ENCODE assay signal across 26 cellular contexts in the genomic region with DNA sequence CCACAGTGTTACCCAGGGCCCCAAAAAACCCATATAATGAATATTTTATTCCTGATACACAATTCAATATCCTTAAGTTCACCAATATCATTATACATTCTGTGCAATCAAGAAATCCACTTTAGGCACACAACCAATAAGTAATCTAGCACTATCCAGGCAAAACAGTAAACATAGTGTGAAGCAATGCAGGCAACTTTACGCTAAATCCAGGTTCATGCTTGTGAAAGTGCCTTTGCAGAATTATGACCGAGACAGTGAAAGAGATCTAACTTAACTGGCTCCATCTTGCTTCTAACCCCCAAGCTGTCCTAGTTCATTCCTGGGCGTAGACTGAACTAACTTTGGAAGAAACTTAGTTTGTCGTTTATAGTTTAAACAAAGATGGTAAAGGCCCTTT. TPM values are rescaled to one million over a fixed set of nuclear protein-coding genes. Genes with fewer than 3 reads are reported as not detected.
DNase-seq lines count a peak whose midpoint lies in the region; ATAC-seq and TF ChIP-seq lines count a peak whose summit lies in the region.
"Had no signal": no experiment of that assay in that cellular context is flagged by ENCODE, and none has a peak within 500 bp of the region (broad histone marks: within the 10 kb centered on the region; RNA-seq: fewer than 3 reads in every experiment).

No MANE protein-coding gene starts in this region.

- ATAC-seq in left lobe of liver: peak; percentile 69
- no peak for ATAC-seq in HG02870 (IDR thresholded peaks at IDR 0.05; ENCODE audit: unreplicated experiment)
- ATAC-seq in HG02884 (IDR thresholded peaks at IDR 0.05; ENCODE audit: unreplicated experiment): no peak
- ATAC-seq: left lung had no signal

- DNase-seq in AG04450 (ENCODE audit: low read depth, low spot score) (no peak), left lobe of liver (ENCODE audit: low spot score) (no peak), erythroblast (lab: John Stamatoyannopoulos, UW) (no peak)
- DNase-seq in CD4-positive, alpha-beta memory T cell: no peak
- DNase-seq in activated CD4-positive, alpha-beta memory T cell treated with anti-CD3 and anti-CD28 coated beads for 36 hours: no peak
- DNase-seq: endodermal cell; esophagus squamous epithelium; GOT3; hippocampal formation; left lung; NCI-H1092; NCI-H1930; NCI-H526; NK-92 treated with Interleukin-12 subunit alpha and Interleukin-12 subunit beta, amount 100 ng/mL, for 24 hours; SHP77; stimulated activated naive B cell treated with anti-CD40 and anti-IgM and Interleukin-4, amounts not matched to agents 10 μg/mL and 1 μg/mL and 100 μg/mL, for 72 hours; SW 1271; upper lobe of left lung had no signal

- H3K27ac Mint-ChIP-seq in CD4-positive, alpha-beta memory T cell: peak overlapping the region; percentile 25 to 85 (median 66)
- peak overlapping the region; percentile 30 for H3K27ac Mint-ChIP-seq in activated CD4-positive, alpha-beta memory T cell treated with anti-CD3 and anti-CD28 coated beads for 36 hours
- H3K27ac Mint-ChIP-seq: activated naive CD8-positive, alpha-beta T cell; activated T-cell treated with anti-CD3 and anti-CD28 coated beads, Interleukin-2, amount 50 U/mL, for 72 hours; endodermal cell; IgD-negative memory B cell; progenitor cell of endocrine pancreas; stimulated activated naive B cell treated with anti-CD40 and anti-IgM and Interleukin-4, amounts not matched to agents 10 μg/mL and 1 μg/mL and 100 μg/mL, for 72 hours had no signal

- H3K4me1 ChIP-seq in CD4-positive, alpha-beta memory T cell (ENCODE audit: insufficient read depth, low read length): peaks cover 10% of the 10 kb centered on the region
- H3K4me1 ChIP-seq: left lung, upper lobe of left lung had no signal

- CTCF ChIA-PET in AG04450 (lab: Charles Lee): no interaction called here
- CTCF ChIA-PET in CD4-positive, alpha-beta memory T cell (lab: Charles Lee; ENCODE audit: partially characterized antibody): no interaction called here
- CTCF ChIA-PET in activated CD4-positive, alpha-beta memory T cell treated with anti-CD3 and anti-CD28 coated beads for 36 hours (lab: Charles Lee): interaction anchor here (0.9 to 1.5 kb wide), 3 partner anchors 36 to 293 kb away, joined by 3 read pairs; a partner anchor contains a TSS

- H3K27ac ChIP-seq in AG04450 (ENCODE audit: low read depth, low read length): peak overlapping the region; percentile 39
- H3K27ac ChIP-seq in CD4-positive, alpha-beta memory T cell (ENCODE audit: low read depth, low read length): peak overlapping the region; percentile 7
- H3K27ac ChIP-seq: left lung, neutrophil, upper lobe of left lung had no signal

- H3K9me3 ChIP-seq in AG04450 (ENCODE audit: control insufficient read depth, insufficient read depth, low read length): peaks cover 8% of the 10 kb centered on the region; the same call in 1 of the 2 replicates
- H3K9me3 ChIP-seq in CD4-positive, alpha-beta memory T cell (ENCODE audit: control insufficient read depth in 1 of 2, low read length in 2 of 2): no peaks in the 10 kb centered on the region
- H3K9me3 ChIP-seq: esophagus squamous epithelium, left lung, neutrophil, upper lobe of left lung had no signal

- TF ChIP-seq POLR2A in erythroblast (IDR thresholded peaks at IDR 0.05; ENCODE audit: low read length): no peak

- H3K4me1 Mint-ChIP-seq in CD4-positive, alpha-beta memory T cell: peaks cover 7 to 14% (median 11%) of the 10 kb centered on the region in 4 donors
- peaks cover 15% of the 10 kb centered on the region for H3K4me1 Mint-ChIP-seq in activated CD4-positive, alpha-beta memory T cell treated with anti-CD3 and anti-CD28 coated beads for 36 hours (ENCODE audit: low read depth)
- H3K4me1 Mint-ChIP-seq: endodermal cell; IgD-negative memory B cell; stimulated activated naive B cell treated with anti-CD40 and anti-IgM and Interleukin-4, amounts not matched to agents 10 μg/mL and 1 μg/mL and 100 μg/mL, for 72 hours had no signal

- POLR2A ChIA-PET in AG04450 (lab: Yijun Ruan, JAX): interaction anchor here (0.6 kb wide), 1 partner anchor 94 kb away, joined by 5 read pairs; no protein-coding TSS in a partner anchor
- POLR2A ChIA-PET in CD4-positive, alpha-beta memory T cell (lab: Charles Lee; ENCODE audit: partially characterized antibody): interaction anchor here (0.8 kb wide), 1 partner anchor 24 kb away, joined by 3 read pairs; no protein-coding TSS in a partner anchor
- POLR2A ChIA-PET in activated CD4-positive, alpha-beta memory T cell treated with anti-CD3 and anti-CD28 coated beads for 36 hours (lab: Charles Lee): no interaction called here

- no peak for TF ChIP-seq CTCF in AG04450 (IDR thresholded peaks at IDR 0.05; ENCODE audit: low read depth, low read length)

- H3K36me3 Mint-ChIP-seq in CD4-positive, alpha-beta memory T cell: no peaks in the 10 kb centered on the region
- no peaks in the 10 kb centered on the region for H3K36me3 Mint-ChIP-seq in activated CD4-positive, alpha-beta memory T cell treated with anti-CD3 and anti-CD28 coated beads for 36 hours
- H3K36me3 Mint-ChIP-seq: activated naive CD8-positive, alpha-beta T cell; IgD-negative memory B cell; stimulated activated naive B cell treated with anti-CD40 and anti-IgM and Interleukin-4, amounts not matched to agents 10 μg/mL and 1 μg/mL and 100 μg/mL, for 72 hours had no signal

- no peaks in the 10 kb centered on the region for H3K36me3 ChIP-seq in CD4-positive, alpha-beta memory T cell (ENCODE audit: insufficient read depth, low read length)
- H3K36me3 ChIP-seq: esophagus squamous epithelium, left lung, neutrophil, upper lobe of left lung had no signal

- no peaks in the 10 kb centered on the region for H3K27me3 ChIP-seq in AG04450 (ENCODE audit: control insufficient read depth, insufficient read depth, low read length)
- H3K27me3 ChIP-seq in CD4-positive, alpha-beta memory T cell (ENCODE audit: insufficient read depth, low read length): no peaks in the 10 kb centered on the region
- H3K27me3 ChIP-seq: left lung, upper lobe of left lung had no signal

- intact Hi-C loops in CD4-positive, alpha-beta memory T cell (cut with micrococcal nuclease): no loop called here
- intact Hi-C loops in activated CD4-positive, alpha-beta memory T cell treated with anti-CD3 and anti-CD28 coated beads for 36 hours (cut with micrococcal nuclease): loop anchor here (2.0 to 10.0 kb wide), 2 partner anchors 35 to 85 kb away; a partner anchor contains a TSS

- H3K9me3 Mint-ChIP-seq in CD4-positive, alpha-beta memory T cell: no peaks in the 10 kb centered on the region
- no peaks in the 10 kb centered on the region for H3K9me3 Mint-ChIP-seq in activated CD4-positive, alpha-beta memory T cell treated with anti-CD3 and anti-CD28 coated beads for 36 hours
- H3K9me3 Mint-ChIP-seq: activated T-cell treated with anti-CD3 and anti-CD28 coated beads, Interleukin-2, amount 50 U/mL, for 72 hours; IgD-negative memory B cell had no signal

- H3K4me3 ChIP-seq in AG04450 (ENCODE audit: low read depth, low read length): no peak overlapping the region
- no peak overlapping the region for H3K4me3 ChIP-seq in CD4-positive, alpha-beta memory T cell (ENCODE audit: low read length in 2 of 2)
- H3K4me3 ChIP-seq: esophagus squamous epithelium, GM12878, left lung, upper lobe of left lung had no signal

- peak overlapping the region in 5 of 8 donors; percentile 56 to 68 (median 60) for H3K4me3 Mint-ChIP-seq in CD4-positive, alpha-beta memory T cell
- H3K4me3 Mint-ChIP-seq in activated CD4-positive, alpha-beta memory T cell treated with anti-CD3 and anti-CD28 coated beads for 36 hours: no peak overlapping the region
- H3K4me3 Mint-ChIP-seq: activated naive CD8-positive, alpha-beta T cell; endodermal cell; IgD-negative memory B cell; stimulated activated naive B cell treated with anti-CD40 and anti-IgM and Interleukin-4, amounts not matched to agents 10 μg/mL and 1 μg/mL and 100 μg/mL, for 72 hours had no signal

- H3K27me3 Mint-ChIP-seq in CD4-positive, alpha-beta memory T cell: no peaks in the 10 kb centered on the region
- no peaks in the 10 kb centered on the region for H3K27me3 Mint-ChIP-seq in activated CD4-positive, alpha-beta memory T cell treated with anti-CD3 and anti-CD28 coated beads for 36 hours
- H3K27me3 Mint-ChIP-seq: progenitor cell of endocrine pancreas; stimulated activated naive B cell treated with anti-CD40 and anti-IgM and Interleukin-4, amounts not matched to agents 10 μg/mL and 1 μg/mL and 100 μg/mL, for 72 hours had no signal

RNA-seq across cellular contexts. Expression of a gene that starts 34.2 kb away (rescaled TPM):
- 5.3 and 8.0 TPM in 2 replicates for polyA plus RNA-seq in AG04450 (2011; rRNA removed)
- 10.5 and 14.6 TPM in 2 replicates for polyA minus RNA-seq in AG04450 (2011; rRNA and poly(A)+ RNA removed)
- total RNA-seq in CD4-positive, alpha-beta memory T cell: 10 to 100 TPM; 29.7 to 34.4 TPM
- 1 to 10 TPM; 1.5 to 6.7 TPM for polyA plus RNA-seq in CD4-positive, alpha-beta memory T cell
- 10 to 100 TPM; 19.9 to 22.8 TPM for total RNA-seq in activated CD4-positive, alpha-beta memory T cell treated with anti-CD3 and anti-CD28 coated beads for 36 hours
- 10.4 TPM for total RNA-seq in left lobe of liver
